ENCODE assay signal across 12 cellular contexts in genomic region chr12:3869860-3870259, GRCh38. TPM values are rescaled to one million over a fixed set of nuclear protein-coding genes. Genes with fewer than 3 reads are reported as not detected.
A peak's percentile ranks its signal among the peaks of the same experiment; 100 is the strongest.
DNase-seq lines count a peak whose midpoint lies in the region; ATAC-seq lines count a peak whose summit lies in the region.
"Had no signal": no experiment of that assay in that cellular context is flagged by ENCODE, and none has a peak within 500 bp of the region (broad histone marks: within the 10 kb centered on the region; RNA-seq: fewer than 3 reads in every experiment).

No MANE protein-coding gene starts in this region.

- CTCF ChIA-PET in activated CD8-positive, alpha-beta memory T cell treated with anti-CD3 and anti-CD28 coated beads, Interleukin-2, amount 10 ng/mL, durations not matched to agents 7 days and 5 days (lab: Charles Lee) = interaction anchor here (0.8 to 2.3 kb wide), 6 partner anchors 10 to 570 kb away, joined by 3 to 8 read pairs (median 4); no protein-coding TSS in a partner anchor

- H3K27ac Mint-ChIP-seq in activated CD8-positive, alpha-beta memory T cell treated with anti-CD3 and anti-CD28 coated beads, Interleukin-2, amount 10 ng/mL, durations not matched to agents 7 days and 5 days = peak overlapping the region; percentile 96

- no peaks in the 10 kb centered on the region for H3K27me3 Mint-ChIP-seq in activated CD8-positive, alpha-beta memory T cell treated with anti-CD3 and anti-CD28 coated beads, Interleukin-2, amount 10 ng/mL, durations not matched to agents 7 days and 5 days

- peaks cover 44% of the 10 kb centered on the region for H3K36me3 Mint-ChIP-seq in activated CD8-positive, alpha-beta memory T cell treated with anti-CD3 and anti-CD28 coated beads, Interleukin-2, amount 10 ng/mL, durations not matched to agents 7 days and 5 days

- DNase-seq in activated CD8-positive, alpha-beta memory T cell treated with anti-CD3 and anti-CD28 coated beads, Interleukin-2, amount 10 ng/mL, durations not matched to agents 7 days and 5 days = peak; percentile 53
- DNase-seq in activated CD8-positive, alpha-beta memory T cell treated with anti-CD3 and anti-CD28 coated beads, Interleukin-2, amount 50 U/mL, for 4 hours = no peak
- peak; percentile 32 for DNase-seq in activated CD4-positive, alpha-beta T cell treated with anti-CD3 and anti-CD28 coated beads for 48 hours
- DNase-seq in dermis microvascular lymphatic vessel endothelial cell (ENCODE audit: low read depth in 2 of 2) = peak; percentile 16 to 42
- no peak for DNase-seq in stimulated activated naive CD8-positive, alpha-beta T cell treated with anti-CD3 and anti-CD28 coated beads, Interleukin-15, Interleukin-2, amounts not matched to agents 100 U/mL and 50 U/mL, for 24 hours
- DNase-seq in NCI-H187 treated with DMSO at 0.1 percent for 48 hours (lab: John Stamatoyannopoulos, UW) = no peak
- DNase-seq in HCEC 1CT = no peak
- DNase-seq: dorsolateral prefrontal cortex, heart left ventricle, NCI-H226, thyroid gland had no signal

- H3K9me3 Mint-ChIP-seq in activated CD8-positive, alpha-beta memory T cell treated with anti-CD3 and anti-CD28 coated beads, Interleukin-2, amount 10 ng/mL, durations not matched to agents 7 days and 5 days (ENCODE audit: low read depth) = peaks cover 12% of the 10 kb centered on the region

- ATAC-seq in activated CD8-positive, alpha-beta memory T cell treated with anti-CD3 and anti-CD28 coated beads, Interleukin-2, amount 10 ng/mL, durations not matched to agents 7 days and 5 days = peak; percentile 21
- ATAC-seq in stimulated activated naive CD8-positive, alpha-beta T cell treated with anti-CD3 and anti-CD28 coated beads, Interleukin-15, Interleukin-2, amounts not matched to agents 100 U/mL and 50 U/mL, for 24 hours = peak; percentile 12
- ATAC-seq in HG02610 (IDR thresholded peaks at IDR 0.05; ENCODE audit: unreplicated experiment) = no peak
- ATAC-seq: heart left ventricle had no signal

- peak overlapping the region; percentile 97 for H3K4me3 Mint-ChIP-seq in activated CD8-positive, alpha-beta memory T cell treated with anti-CD3 and anti-CD28 coated beads, Interleukin-2, amount 10 ng/mL, durations not matched to agents 7 days and 5 days

- H3K4me1 Mint-ChIP-seq in activated CD8-positive, alpha-beta memory T cell treated with anti-CD3 and anti-CD28 coated beads, Interleukin-2, amount 10 ng/mL, durations not matched to agents 7 days and 5 days = peaks cover 39% of the 10 kb centered on the region

RNA-seq across cellular contexts. Expression of gene PARP11, which starts 3.3 kb away (rescaled TPM):
- 10 to 100 TPM; 15.9 to 29.7 TPM for total RNA-seq in activated CD8-positive, alpha-beta memory T cell treated with anti-CD3 and anti-CD28 coated beads, Interleukin-2, amount 10 ng/mL, durations not matched to agents 7 days and 5 days
- 2.7 and 5.3 TPM in 2 replicates for total RNA-seq in dermis microvascular lymphatic vessel endothelial cell

Comparison
In these comparisons a context has a peak if more than half of its experiments do, and no peak if none do; other contexts are left out.
1. DNase-seq: peak in activated CD8-positive, alpha-beta memory T cell treated with anti-CD3 and anti-CD28 coated beads, Interleukin-2, amount 10 ng/mL, durations not matched to agents 7 days and 5 days (single experiment), activated CD4-positive, alpha-beta T cell treated with anti-CD3 and anti-CD28 coated beads for 48 hours (single experiment) and dermis microvascular lymphatic vessel endothelial cell (2 of 2); none in activated CD8-positive, alpha-beta memory T cell treated with anti-CD3 and anti-CD28 coated beads, Interleukin-2, amount 50 U/mL, for 4 hours (single experiment), stimulated activated naive CD8-positive, alpha-beta T cell treated with anti-CD3 and anti-CD28 coated beads, Interleukin-15, Interleukin-2, amounts not matched to agents 100 U/mL and 50 U/mL, for 24 hours (single experiment), NCI-H187 treated with DMSO at 0.1 percent for 48 hours (single experiment) and HCEC 1CT (single experiment).